1 cellular context compared by ENCODE assay signal in the genomic region with DNA sequence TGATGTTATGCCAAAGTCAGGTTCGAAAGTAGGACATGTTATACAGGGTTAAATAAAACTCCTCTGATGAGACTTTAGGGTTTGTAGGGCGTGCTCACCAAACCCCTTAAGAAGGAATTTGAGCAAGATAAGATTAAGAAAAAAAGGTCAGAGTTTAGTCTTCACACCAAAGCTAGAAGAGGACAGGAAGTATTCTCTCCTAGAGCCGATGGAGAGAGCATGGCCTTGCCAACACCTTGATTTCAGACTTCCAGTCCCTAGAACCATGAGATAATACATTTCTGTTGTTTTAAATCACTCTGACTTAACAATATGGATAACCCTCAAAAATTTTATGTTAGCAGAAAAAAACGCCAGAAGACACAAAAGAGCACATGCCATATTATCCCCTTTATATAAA.
TF ChIP-seq lines count a peak whose summit lies in the region.

No MANE protein-coding gene starts in this region.

TF ChIP-seq in HCT116, 20 proteins besides CTCF, POLR2A, EP300 and RAD21:
- TF ChIP-seq ELF1 (IDR thresholded peaks at IDR 0.05; ENCODE audit: borderline replicate concordance, low read depth) (no peak), CBX3 (IDR thresholded peaks at IDR 0.05; ENCODE audit: low read depth) (no peak), YY1 (IDR thresholded peaks at IDR 0.05; ENCODE audit: extremely low read depth, insufficient replicate concordance, low read depth, low read length) (no peak), CEBPB (IDR thresholded peaks at IDR 0.05; ENCODE audit: low read depth) (no peak), EZH2phosphoT487 (IDR thresholded peaks at IDR 0.05; ENCODE audit: borderline replicate concordance) (no peak), ZNF274 (IDR thresholded peaks at IDR 0.05; ENCODE audit: low read depth, low read length) (no peak), TCF7L2 (IDR thresholded peaks at IDR 0.05; ENCODE audit: borderline replicate concordance, extremely low read depth, insufficient read depth, insufficient read length) (no peak), SP1 (IDR thresholded peaks at IDR 0.05; ENCODE audit: low read depth) (no peak), FOSL1 (IDR thresholded peaks at IDR 0.05; ENCODE audit: low read depth) (no peak), EGR1 (IDR thresholded peaks at IDR 0.05; ENCODE audit: low read depth) (no peak), JUND (IDR thresholded peaks at IDR 0.05) (no peak)
- TF ChIP-seq, protein P1, sequence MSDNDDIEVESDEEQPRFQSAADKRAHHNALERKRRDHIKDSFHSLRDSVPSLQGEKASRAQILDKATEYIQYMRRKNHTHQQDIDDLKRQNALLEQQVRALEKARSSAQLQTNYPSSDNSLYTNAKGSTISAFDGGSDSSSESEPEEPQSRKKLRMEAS (IDR thresholded peaks at IDR 0.05): no peak
- TF ChIP-seq, protein P2, sequence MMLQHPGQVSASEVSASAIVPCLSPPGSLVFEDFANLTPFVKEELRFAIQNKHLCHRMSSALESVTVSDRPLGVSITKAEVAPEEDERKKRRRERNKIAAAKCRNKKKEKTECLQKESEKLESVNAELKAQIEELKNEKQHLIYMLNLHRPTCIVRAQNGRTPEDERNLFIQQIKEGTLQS (IDR thresholded peaks at IDR 0.05): no peak
- TF ChIP-seq, protein P3, sequence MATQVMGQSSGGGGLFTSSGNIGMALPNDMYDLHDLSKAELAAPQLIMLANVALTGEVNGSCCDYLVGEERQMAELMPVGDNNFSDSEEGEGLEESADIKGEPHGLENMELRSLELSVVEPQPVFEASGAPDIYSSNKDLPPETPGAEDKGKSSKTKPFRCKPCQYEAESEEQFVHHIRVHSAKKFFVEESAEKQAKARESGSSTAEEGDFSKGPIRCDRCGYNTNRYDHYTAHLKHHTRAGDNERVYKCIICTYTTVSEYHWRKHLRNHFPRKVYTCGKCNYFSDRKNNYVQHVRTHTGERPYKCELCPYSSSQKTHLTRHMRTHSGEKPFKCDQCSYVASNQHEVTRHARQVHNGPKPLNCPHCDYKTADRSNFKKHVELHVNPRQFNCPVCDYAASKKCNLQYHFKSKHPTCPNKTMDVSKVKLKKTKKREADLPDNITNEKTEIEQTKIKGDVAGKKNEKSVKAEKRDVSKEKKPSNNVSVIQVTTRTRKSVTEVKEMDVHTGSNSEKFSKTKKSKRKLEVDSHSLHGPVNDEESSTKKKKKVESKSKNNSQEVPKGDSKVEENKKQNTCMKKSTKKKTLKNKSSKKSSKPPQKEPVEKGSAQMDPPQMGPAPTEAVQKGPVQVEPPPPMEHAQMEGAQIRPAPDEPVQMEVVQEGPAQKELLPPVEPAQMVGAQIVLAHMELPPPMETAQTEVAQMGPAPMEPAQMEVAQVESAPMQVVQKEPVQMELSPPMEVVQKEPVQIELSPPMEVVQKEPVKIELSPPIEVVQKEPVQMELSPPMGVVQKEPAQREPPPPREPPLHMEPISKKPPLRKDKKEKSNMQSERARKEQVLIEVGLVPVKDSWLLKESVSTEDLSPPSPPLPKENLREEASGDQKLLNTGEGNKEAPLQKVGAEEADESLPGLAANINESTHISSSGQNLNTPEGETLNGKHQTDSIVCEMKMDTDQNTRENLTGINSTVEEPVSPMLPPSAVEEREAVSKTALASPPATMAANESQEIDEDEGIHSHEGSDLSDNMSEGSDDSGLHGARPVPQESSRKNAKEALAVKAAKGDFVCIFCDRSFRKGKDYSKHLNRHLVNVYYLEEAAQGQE (IDR thresholded peaks at IDR 0.05; ENCODE audit: low read depth): no peak
- TF ChIP-seq, protein P4, sequence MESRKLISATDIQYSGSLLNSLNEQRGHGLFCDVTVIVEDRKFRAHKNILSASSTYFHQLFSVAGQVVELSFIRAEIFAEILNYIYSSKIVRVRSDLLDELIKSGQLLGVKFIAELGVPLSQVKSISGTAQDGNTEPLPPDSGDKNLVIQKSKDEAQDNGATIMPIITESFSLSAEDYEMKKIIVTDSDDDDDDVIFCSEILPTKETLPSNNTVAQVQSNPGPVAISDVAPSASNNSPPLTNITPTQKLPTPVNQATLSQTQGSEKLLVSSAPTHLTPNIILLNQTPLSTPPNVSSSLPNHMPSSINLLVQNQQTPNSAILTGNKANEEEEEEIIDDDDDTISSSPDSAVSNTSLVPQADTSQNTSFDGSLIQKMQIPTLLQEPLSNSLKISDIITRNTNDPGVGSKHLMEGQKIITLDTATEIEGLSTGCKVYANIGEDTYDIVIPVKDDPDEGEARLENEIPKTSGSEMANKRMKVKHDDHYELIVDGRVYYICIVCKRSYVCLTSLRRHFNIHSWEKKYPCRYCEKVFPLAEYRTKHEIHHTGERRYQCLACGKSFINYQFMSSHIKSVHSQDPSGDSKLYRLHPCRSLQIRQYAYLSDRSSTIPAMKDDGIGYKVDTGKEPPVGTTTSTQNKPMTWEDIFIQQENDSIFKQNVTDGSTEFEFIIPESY (IDR thresholded peaks at IDR 0.05; ENCODE audit: extremely low read depth, insufficient replicate concordance, low read length): no peak
